ENCODE assay signal across 12 cellular contexts in the genomic region with DNA sequence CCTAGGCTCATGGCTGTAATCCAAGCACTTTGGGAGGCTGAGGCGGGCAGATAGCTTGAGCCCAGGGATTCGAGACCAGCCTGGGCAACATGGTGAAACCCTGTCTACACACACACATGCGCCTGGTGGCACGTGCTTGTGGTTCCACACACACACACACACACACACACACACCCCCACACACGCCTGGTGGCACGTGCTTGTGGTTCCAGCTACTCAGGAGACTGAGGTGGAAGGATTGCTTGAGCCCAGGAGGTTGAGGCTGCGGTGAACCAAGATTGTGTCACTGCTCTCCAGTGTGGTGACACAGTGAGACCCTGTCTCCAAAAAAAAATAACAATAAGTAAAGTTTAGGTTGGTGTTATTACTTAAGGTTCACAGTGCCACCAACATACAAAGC.
DNase-seq lines count a peak whose midpoint lies in the region; ATAC-seq, FAIRE-seq and TF ChIP-seq lines count a peak whose summit lies in the region.
"Had no signal": no experiment of that assay in that cellular context is flagged by ENCODE, and none has a peak within 500 bp of the region (broad histone marks: within the 10 kb centered on the region; RNA-seq: fewer than 3 reads in every experiment).

No MANE protein-coding gene starts in this region.

- 89% methylated on average over 7 of the region's 7 CpGs for WGBS in HepG2 (ENCODE audit: low lambda C conversion rate)
- 80% methylated on average over 1 of the region's 7 CpGs for WGBS in right lobe of liver (ENCODE audit: insufficient coverage, low coverage, low lambda C conversion rate, missing lambda C conversion rate)
- WGBS in esophagus squamous epithelium, 2 donors, result 83 to 90% methylated on average over 5 to 7 of the region's 7 CpGs

- H3K9me3 ChIP-seq in HepG2 (ENCODE audit: low read length) (no peaks in the 10 kb centered on the region), right lobe of liver (no peaks in the 10 kb centered on the region), esophagus squamous epithelium (no peaks in the 10 kb centered on the region)
- H3K9me3 ChIP-seq in naive thymus-derived CD4-positive, alpha-beta T cell (ENCODE audit: control insufficient read depth in 2 of 3, low read length in 3 of 3), result no peaks in the 10 kb centered on the region

- H3K9ac ChIP-seq in HepG2 (ENCODE audit: insufficient read depth, low read depth, low read length), result no peak overlapping the region

- H3K27ac ChIP-seq in HepG2 (ENCODE audit: extremely low read length, insufficient read depth, low read length) (no peak overlapping the region), right lobe of liver (no peak overlapping the region), esophagus squamous epithelium (no peak overlapping the region)
- H3K27ac ChIP-seq in naive thymus-derived CD4-positive, alpha-beta T cell (ENCODE audit: low read depth, low read length), result no peak overlapping the region

- in situ Hi-C loops in HepG2 (cut with HindIII; ENCODE audit: extremely low pct_ligation_motif_present, low pct_unique_long_range_greater_than_20kb), result no loop called here

- TF ChIP-seq POLR2A in HepG2 (IDR thresholded peaks at IDR 0.05; ENCODE audit: insufficient read depth in 1 of 2, low read depth in 2 of 2, low read length in 2 of 2), result no peak
- no peak for TF ChIP-seq POLR2A in right lobe of liver (IDR thresholded peaks at IDR 0.05)
- TF ChIP-seq POLR2A in esophagus squamous epithelium (IDR thresholded peaks at IDR 0.05), result no peak

- H3K36me3 Mint-ChIP-seq in activated CD8-positive, alpha-beta memory T cell treated with anti-CD3 and anti-CD28 coated beads, Interleukin-2, amount 10 ng/mL, durations not matched to agents 7 days and 5 days, result peaks cover 2% of the 10 kb centered on the region
- peaks cover 0 to 3% (median 0%) of the 10 kb centered on the region in 5 donors for H3K36me3 Mint-ChIP-seq in naive thymus-derived CD4-positive, alpha-beta T cell
- H3K36me3 Mint-ChIP-seq: type B pancreatic cell had no signal

- POLR2A ChIA-PET in HepG2 (lab: Yijun Ruan, JAX), result no interaction called here
- POLR2A ChIA-PET in naive thymus-derived CD4-positive, alpha-beta T cell (lab: Charles Lee), result no interaction called here

- H3K36me3 ChIP-seq in HepG2 (replicated peaks in 1 of 2; ENCODE audit: control insufficient read depth in 1 of 2, insufficient read depth in 2 of 2, low read length in 2 of 2) (no peaks in the 10 kb centered on the region), right lobe of liver (no peaks in the 10 kb centered on the region), esophagus squamous epithelium (no peaks in the 10 kb centered on the region)
- no peaks in the 10 kb centered on the region for H3K36me3 ChIP-seq in naive thymus-derived CD4-positive, alpha-beta T cell (ENCODE audit: control insufficient read depth in 2 of 3, insufficient read depth in 3 of 3, low read length in 3 of 3)

- no peaks in the 10 kb centered on the region for H3K27me3 Mint-ChIP-seq in activated CD8-positive, alpha-beta memory T cell treated with anti-CD3 and anti-CD28 coated beads, Interleukin-2, amount 10 ng/mL, durations not matched to agents 7 days and 5 days
- H3K27me3 Mint-ChIP-seq in naive thymus-derived CD4-positive, alpha-beta T cell, result no peaks in the 10 kb centered on the region
- H3K27me3 Mint-ChIP-seq in stimulated activated naive CD8-positive, alpha-beta T cell treated with anti-CD3 and anti-CD28 coated beads, Interleukin-15, amount 100 ng/mL, for 72 hours, result no peaks in the 10 kb centered on the region
- H3K27me3 Mint-ChIP-seq: type B pancreatic cell had no signal

- H3K4me3 Mint-ChIP-seq in activated CD8-positive, alpha-beta memory T cell treated with anti-CD3 and anti-CD28 coated beads, Interleukin-2, amount 10 ng/mL, durations not matched to agents 7 days and 5 days, result no peak overlapping the region
- H3K4me3 Mint-ChIP-seq in naive thymus-derived CD4-positive, alpha-beta T cell, result no peak overlapping the region
- H3K4me3 Mint-ChIP-seq in stimulated activated naive CD8-positive, alpha-beta T cell treated with anti-CD3 and anti-CD28 coated beads, Interleukin-15, amount 100 ng/mL, for 72 hours, result peak overlapping the region; percentile 10 to 13
- H3K4me3 Mint-ChIP-seq: H9, type B pancreatic cell had no signal

- CTCF ChIA-PET in HepG2 (lab: Yijun Ruan, JAX; ENCODE audit: low intra/inter-chr PET ratio, low total read pairs), result no interaction called here
- CTCF ChIA-PET in activated CD8-positive, alpha-beta memory T cell treated with anti-CD3 and anti-CD28 coated beads, Interleukin-2, amount 10 ng/mL, durations not matched to agents 7 days and 5 days (lab: Charles Lee), result interaction anchor here (0.6 kb wide), 1 partner anchor 173 kb away, joined by 3 read pairs; no protein-coding TSS in a partner anchor
- CTCF ChIA-PET in naive thymus-derived CD4-positive, alpha-beta T cell (lab: Charles Lee), result no interaction called here

- H3K27ac Mint-ChIP-seq in activated CD8-positive, alpha-beta memory T cell treated with anti-CD3 and anti-CD28 coated beads, Interleukin-2, amount 10 ng/mL, durations not matched to agents 7 days and 5 days, result no peak overlapping the region
- H3K27ac Mint-ChIP-seq in naive thymus-derived CD4-positive, alpha-beta T cell, result peak overlapping the region in 2 of 9 donors; percentile 4 to 30
- peak overlapping the region; percentile 9 to 75 for H3K27ac Mint-ChIP-seq in stimulated activated naive CD8-positive, alpha-beta T cell treated with anti-CD3 and anti-CD28 coated beads, Interleukin-15, amount 100 ng/mL, for 72 hours
- H3K27ac Mint-ChIP-seq: type B pancreatic cell had no signal

- intact Hi-C loops in HepG2 (cut with micrococcal nuclease; ENCODE audit: unreplicated experiment) (no loop called here), right lobe of liver (cut with DNase I) (no loop called here), esophagus squamous epithelium (cut with DNase I) (no loop called here)
- intact Hi-C loops in naive thymus-derived CD4-positive, alpha-beta T cell (cut with micrococcal nuclease), result no loop called here

- peaks cover 17% of the 10 kb centered on the region for H4K20me1 ChIP-seq in HepG2 (ENCODE audit: insufficient read depth, low read length)

- peaks cover 39% of the 10 kb centered on the region for H3K4me1 ChIP-seq in HepG2 (ENCODE audit: insufficient read depth, low read length)
- H3K4me1 ChIP-seq in right lobe of liver, result peaks cover 0 to 49% (median 20%) of the 10 kb centered on the region in 4 donors
- peaks cover 0 to 13% of the 10 kb centered on the region in 2 donors for H3K4me1 ChIP-seq in naive thymus-derived CD4-positive, alpha-beta T cell (ENCODE audit: control insufficient read depth in 2 of 2, insufficient read depth in 2 of 2, low read length in 2 of 2)
- peaks cover 6 to 52% (median 22%) of the 10 kb centered on the region in 3 donors for H3K4me1 ChIP-seq in esophagus squamous epithelium

- peaks cover 31% of the 10 kb centered on the region for H3K4me1 Mint-ChIP-seq in activated CD8-positive, alpha-beta memory T cell treated with anti-CD3 and anti-CD28 coated beads, Interleukin-2, amount 10 ng/mL, durations not matched to agents 7 days and 5 days
- H3K4me1 Mint-ChIP-seq in naive thymus-derived CD4-positive, alpha-beta T cell, result peaks cover 23 to 81% (median 72%) of the 10 kb centered on the region in 7 donors
- H3K4me1 Mint-ChIP-seq in stimulated activated naive CD8-positive, alpha-beta T cell treated with anti-CD3 and anti-CD28 coated beads, Interleukin-15, amount 100 ng/mL, for 72 hours, result peaks cover 82% of the 10 kb centered on the region

- no peak for ATAC-seq in HepG2
- no peak for ATAC-seq in right lobe of liver
- ATAC-seq in activated CD8-positive, alpha-beta memory T cell treated with anti-CD3 and anti-CD28 coated beads, Interleukin-2, amount 10 ng/mL, durations not matched to agents 7 days and 5 days, result no peak
- peak; percentile 40 for ATAC-seq in naive thymus-derived CD4-positive, alpha-beta T cell
- ATAC-seq in stimulated activated naive CD8-positive, alpha-beta T cell treated with anti-CD3 and anti-CD28 coated beads, Interleukin-15, amount 100 ng/mL, for 72 hours, result peak; percentile 76
- ATAC-seq in HG02973 (IDR thresholded peaks at IDR 0.05; ENCODE audit: unreplicated experiment), result no peak
- ATAC-seq: left cardiac atrium had no signal

- TF ChIP-seq CTCF in HepG2 (CRISPR knock-in tag; IDR thresholded peaks at IDR 0.05) (no peak), right lobe of liver (IDR thresholded peaks at IDR 0.05) (no peak), esophagus squamous epithelium (IDR thresholded peaks at IDR 0.05) (no peak)

- no peak for TF ChIP-seq RAD21 in HepG2 (CRISPR knock-in tag; IDR thresholded peaks at IDR 0.05)

- no peak overlapping the region for H3K4me2 ChIP-seq in HepG2 (ENCODE audit: low read depth, low read length)

- TF ChIP-seq EP300 in HepG2 (IDR thresholded peaks at IDR 0.05; ENCODE audit: low read depth in 2 of 2, low read length in 2 of 2), result no peak
- no peak for TF ChIP-seq EP300 in HepG2 (CRISPR knock-in tag; IDR thresholded peaks at IDR 0.05; ENCODE audit: borderline replicate concordance)

- DNase-seq in HepG2 (ENCODE audit: low spot score) (no peak), right lobe of liver (no peak), cerebellar nuclear complex (lab: John Stamatoyannopoulos, UW) (no peak), esophagus squamous epithelium (lab: John Stamatoyannopoulos, UW) (no peak)
- peak; percentile 43 for DNase-seq in activated CD8-positive, alpha-beta memory T cell treated with anti-CD3 and anti-CD28 coated beads, Interleukin-2, amount 10 ng/mL, durations not matched to agents 7 days and 5 days
- peak in 3 of 9 donors; percentile 1 to 13 (median 1) for DNase-seq in naive thymus-derived CD4-positive, alpha-beta T cell
- DNase-seq in stimulated activated naive CD8-positive, alpha-beta T cell treated with anti-CD3 and anti-CD28 coated beads, Interleukin-15, amount 100 ng/mL, for 72 hours, result peak; percentile 38 to 71
- DNase-seq: H9, left cardiac atrium had no signal

- no peak overlapping the region for H3K4me3 ChIP-seq in HepG2 (replicated peaks in 1 of 3; ENCODE audit: insufficient read depth in 1 of 3, low read depth in 2 of 3, low read length in 3 of 3)
- H3K4me3 ChIP-seq in right lobe of liver, result no peak overlapping the region
- no peak overlapping the region for H3K4me3 ChIP-seq in naive thymus-derived CD4-positive, alpha-beta T cell (ENCODE audit: low read length)
- no peak overlapping the region for H3K4me3 ChIP-seq in esophagus squamous epithelium

- no peak for FAIRE-seq in HepG2 (lab: Jason Lieb, UNC)
- FAIRE-seq: colon had no signal

- no peak overlapping the region for H2AFZ ChIP-seq in HepG2 (ENCODE audit: low read length)

- H3K27me3 ChIP-seq in HepG2 (ENCODE audit: control insufficient read depth in 1 of 2, insufficient read depth in 2 of 2, low read length in 2 of 2) (no peaks in the 10 kb centered on the region), right lobe of liver (no peaks in the 10 kb centered on the region), esophagus squamous epithelium (no peaks in the 10 kb centered on the region)
- no peaks in the 10 kb centered on the region for H3K27me3 ChIP-seq in naive thymus-derived CD4-positive, alpha-beta T cell (ENCODE audit: control insufficient read depth in 2 of 2, insufficient read depth in 2 of 2, low read length in 2 of 2)

- no TSS peak for BruUV-seq in HepG2 (replicated peaks; lab: Mats Ljungman, UMichigan)

- H3K79me2 ChIP-seq in HepG2 (ENCODE audit: insufficient read depth, low read length), result peaks cover 35% of the 10 kb centered on the region

- H3K9me3 Mint-ChIP-seq in activated CD8-positive, alpha-beta memory T cell treated with anti-CD3 and anti-CD28 coated beads, Interleukin-2, amount 10 ng/mL, durations not matched to agents 7 days and 5 days (ENCODE audit: low read depth), result no peaks in the 10 kb centered on the region
- H3K9me3 Mint-ChIP-seq in naive thymus-derived CD4-positive, alpha-beta T cell, result peaks cover 0 to 2% (median 0%) of the 10 kb centered on the region in 11 donors
- H3K9me3 Mint-ChIP-seq in stimulated activated naive CD8-positive, alpha-beta T cell treated with anti-CD3 and anti-CD28 coated beads, Interleukin-15, amount 100 ng/mL, for 72 hours, result no peaks in the 10 kb centered on the region
- H3K9me3 Mint-ChIP-seq: H9, type B pancreatic cell had no signal

Comparison
In these comparisons a context has a peak if more than half of its experiments do, and no peak if none do; other contexts are left out.
1. ATAC-seq: peak in naive thymus-derived CD4-positive, alpha-beta T cell (single experiment) and stimulated activated naive CD8-positive, alpha-beta T cell treated with anti-CD3 and anti-CD28 coated beads, Interleukin-15, amount 100 ng/mL, for 72 hours (single experiment); none in HepG2 (single experiment), right lobe of liver (0 of 4), activated CD8-positive, alpha-beta memory T cell treated with anti-CD3 and anti-CD28 coated beads, Interleukin-2, amount 10 ng/mL, durations not matched to agents 7 days and 5 days (single experiment) and HG02973 (single experiment).
2. DNase-seq: peak in activated CD8-positive, alpha-beta memory T cell treated with anti-CD3 and anti-CD28 coated beads, Interleukin-2, amount 10 ng/mL, durations not matched to agents 7 days and 5 days (single experiment) and stimulated activated naive CD8-positive, alpha-beta T cell treated with anti-CD3 and anti-CD28 coated beads, Interleukin-15, amount 100 ng/mL, for 72 hours (2 of 2); none in HepG2 (single experiment), right lobe of liver (0 of 3), cerebellar nuclear complex (0 of 2) and esophagus squamous epithelium (single experiment).
3. H3K4me3 Mint-ChIP-seq: peak in stimulated activated naive CD8-positive, alpha-beta T cell treated with anti-CD3 and anti-CD28 coated beads, Interleukin-15, amount 100 ng/mL, for 72 hours (2 of 2); none in activated CD8-positive, alpha-beta memory T cell treated with anti-CD3 and anti-CD28 coated beads, Interleukin-2, amount 10 ng/mL, durations not matched to agents 7 days and 5 days (single experiment) and naive thymus-derived CD4-positive, alpha-beta T cell (0 of 10).